ENCODE assay signal across 14 cellular contexts in the genomic region with DNA sequence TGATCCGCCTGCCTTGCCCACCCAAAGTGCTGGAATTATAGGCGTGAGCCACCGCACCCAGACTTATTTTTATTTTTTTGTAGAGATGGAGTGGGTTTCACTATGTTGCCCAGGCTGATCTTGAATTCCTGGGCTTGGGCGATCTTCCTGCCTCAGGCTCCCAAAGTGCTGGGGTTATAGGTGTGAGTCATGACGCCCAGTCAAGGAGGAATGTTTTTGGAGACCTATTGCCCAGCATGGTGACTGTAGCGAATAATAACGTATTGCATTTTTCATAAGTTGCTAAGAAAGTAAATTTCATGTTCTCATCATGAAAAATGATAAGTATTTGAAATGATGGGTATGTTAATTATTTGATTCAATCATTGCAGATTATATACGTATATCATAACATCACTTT. TPM values are rescaled to one million over a fixed set of nuclear protein-coding genes. Genes with fewer than 3 reads are reported as not detected.
"Had no signal": no experiment of that assay in that cellular context is flagged by ENCODE, and none has a peak within 500 bp of the region (broad histone marks: within the 10 kb centered on the region; RNA-seq: fewer than 3 reads in every experiment).

No MANE protein-coding gene starts in this region.

- H3K9me3 Mint-ChIP-seq: activated naive CD4-positive, alpha-beta T cell treated with anti-CD3 and anti-CD28 coated beads, Interleukin-2, amount 50 U/mL, for 72 hours; naive thymus-derived CD8-positive, alpha-beta T cell; stimulated activated effector memory CD8-positive, alpha-beta T cell treated with anti-CD3 and anti-CD28 coated beads, Interleukin-12 subunit alpha, Interleukin-12 subunit beta, amount 100 ng/mL, for 72 hours; type B pancreatic cell had no signal

- H3K4me3 ChIP-seq: esophagus muscularis mucosa, testis had no signal

- ATAC-seq: activated naive CD4-positive, alpha-beta T cell treated with anti-CD3 and anti-CD28 coated beads, Interleukin-2, amount 50 U/mL, for 72 hours; naive thymus-derived CD8-positive, alpha-beta T cell; sciatic nerve; stimulated activated effector memory CD8-positive, alpha-beta T cell treated with anti-CD3 and anti-CD28 coated beads, Interleukin-12 subunit alpha, Interleukin-12 subunit beta, amount 100 ng/mL, for 72 hours had no signal

- H3K4me1 ChIP-seq: parathyroid adenoma, testis had no signal

- H3K4me1 Mint-ChIP-seq: naive thymus-derived CD8-positive, alpha-beta T cell; stimulated activated effector memory CD8-positive, alpha-beta T cell treated with anti-CD3 and anti-CD28 coated beads, Interleukin-12 subunit alpha, Interleukin-12 subunit beta, amount 100 ng/mL, for 72 hours had no signal

- H3K9ac ChIP-seq: parathyroid adenoma had no signal

- H3K27me3 Mint-ChIP-seq: naive thymus-derived CD8-positive, alpha-beta T cell; type B pancreatic cell had no signal

- H3K27me3 ChIP-seq: esophagus muscularis mucosa, testis had no signal

- H3K9me3 ChIP-seq: esophagus muscularis mucosa, testis had no signal

- H3K36me3 Mint-ChIP-seq: activated naive CD4-positive, alpha-beta T cell treated with anti-CD3 and anti-CD28 coated beads, Interleukin-2, amount 50 U/mL, for 72 hours; naive thymus-derived CD8-positive, alpha-beta T cell; stimulated activated effector memory CD8-positive, alpha-beta T cell treated with anti-CD3 and anti-CD28 coated beads, Interleukin-12 subunit alpha, Interleukin-12 subunit beta, amount 100 ng/mL, for 72 hours had no signal

- DNase-seq: activated CD4-positive, alpha-beta T cell treated with anti-CD3 and anti-CD28 coated beads, Interleukin-2, amount 50 U/mL, for 4 hours; activated gamma-delta T cell; cortex of kidney; left cardiac atrium; mesendoderm; naive thymus-derived CD8-positive, alpha-beta T cell; stimulated activated CD4-positive, alpha-beta T cell treated with anti-CD3 and anti-CD28 coated beads, Interleukin-4, amount 100 ng/mL, for 24 hours; testis had no signal

- H3K4me3 Mint-ChIP-seq: naive thymus-derived CD8-positive, alpha-beta T cell; stimulated activated effector memory CD8-positive, alpha-beta T cell treated with anti-CD3 and anti-CD28 coated beads, Interleukin-12 subunit alpha, Interleukin-12 subunit beta, amount 100 ng/mL, for 72 hours; type B pancreatic cell had no signal

- H3K27ac ChIP-seq: esophagus muscularis mucosa, parathyroid adenoma, testis had no signal

- H3K79me2 ChIP-seq: parathyroid adenoma had no signal

- H3K27ac Mint-ChIP-seq: naive thymus-derived CD8-positive, alpha-beta T cell; stimulated activated effector memory CD8-positive, alpha-beta T cell treated with anti-CD3 and anti-CD28 coated beads, Interleukin-12 subunit alpha, Interleukin-12 subunit beta, amount 100 ng/mL, for 72 hours; type B pancreatic cell had no signal

- H2AFZ ChIP-seq: parathyroid adenoma had no signal

RNA-seq across cellular contexts. Expression of a gene that starts 46.5 kb away (rescaled TPM):
- total RNA-seq: naive thymus-derived CD8-positive, alpha-beta T cell had no signal
- polyA plus RNA-seq: naive thymus-derived CD8-positive, alpha-beta T cell had no signal
